In genomic region chr10:132462463-132463332, GRCh38 we compare ENCODE assay signal across 23 cellular contexts.
A peak's percentile ranks its signal among the peaks of the same experiment; 100 is the strongest.
DNase-seq lines count a peak whose midpoint lies in the region; ATAC-seq and TF ChIP-seq lines count a peak whose summit lies in the region.
"Had no signal": no experiment of that assay in that cellular context is flagged by ENCODE, and none has a peak within 500 bp of the region (broad histone marks: within the 10 kb centered on the region; RNA-seq: fewer than 3 reads in every experiment).

No MANE protein-coding gene starts in this region.

- TF ChIP-seq POLR2A in sigmoid colon (IDR thresholded peaks at IDR 0.05) = no peak

- TF ChIP-seq CTCF in coronary artery (IDR thresholded peaks at IDR 0.05) (no peak), sigmoid colon (IDR thresholded peaks at IDR 0.05) (no peak)

- TF ChIP-seq EP300 in sigmoid colon (IDR thresholded peaks at IDR 0.05) = no peak

- H3K27me3 ChIP-seq in BLaER1 (0 out of 2 replicates have a peak, but pooled peaks cover 4% of the 10 kb centered on the region), right cardiac atrium (ENCODE audit: control insufficient read depth, insufficient read depth) (no peaks in the 10 kb centered on the region), sigmoid colon (no peaks in the 10 kb centered on the region)

- peaks cover 30% of the 10 kb centered on the region; the same call in 1 of the 2 replicates for H4K20me1 ChIP-seq in BLaER1

- ATAC-seq in right cardiac atrium = no peak
- ATAC-seq in GM18870 (IDR thresholded peaks at IDR 0.05; ENCODE audit: unreplicated experiment) = no peak
- ATAC-seq: activated naive CD8-positive, alpha-beta T cell treated with anti-CD3 and anti-CD28 coated beads, Interleukin-2, amount 50 U/mL, for 24 hours had no signal

- H3K4me2 ChIP-seq in BLaER1 = peak overlapping the region; percentile 89

- H3K27ac ChIP-seq in BLaER1 (no peak overlapping the region), coronary artery (peak overlapping the region; percentile 96 to 99), right cardiac atrium (ENCODE audit: low read length) (no peak overlapping the region), sigmoid colon (peak overlapping the region; percentile 91 to 99 (median 95))
- H3K27ac ChIP-seq: HL-60 had no signal

- no peak overlapping the region for H3K9ac ChIP-seq in BLaER1

- 96% methylated on average over 35 of the region's 35 CpGs for WGBS in right cardiac atrium
- 93 to 94% methylated on average over 35 of the region's 35 CpGs for WGBS in sigmoid colon, 2 donors

- H3K9me3 ChIP-seq in BLaER1 (no peaks in the 10 kb centered on the region), right cardiac atrium (ENCODE audit: control insufficient read depth, low read length) (no peaks in the 10 kb centered on the region), sigmoid colon (no peaks in the 10 kb centered on the region)

- H3K4me3 ChIP-seq in BLaER1 (no peak overlapping the region), coronary artery (no peak overlapping the region), right cardiac atrium (ENCODE audit: low read length) (no peak overlapping the region), sigmoid colon (no peak overlapping the region)
- H3K4me3 ChIP-seq: lung had no signal

- intact Hi-C loops in right cardiac atrium (cut with DNase I) (loop anchor here in 2 of 4 donors (5.0 to 10.0 kb wide), 2 partner anchors 72 to 75 kb away; partner anchors contain the start of gene INPP5A (in 2 of the 2)), sigmoid colon (cut with DNase I) (no loop called here)

- no peak for DNase-seq in coronary artery (ENCODE audit: low spot score)
- DNase-seq in right cardiac atrium = peak in 2 of 3 donors; percentile 7 to 46
- DNase-seq in sigmoid colon = no peak
- DNase-seq in NCI-H226 = no peak
- DNase-seq in NCI-H2196 treated with DMSO at 0.1 percent for 48 hours (lab: John Stamatoyannopoulos, UW; ENCODE audit: unreplicated experiment) = no peak
- no peak for DNase-seq in activated CD4-positive, alpha-beta T cell treated with anti-CD3 and anti-CD28 coated beads, Interleukin-2, amount 50 U/mL, for 48 hours
- DNase-seq: activated CD4-positive, alpha-beta T cell treated with anti-CD3 and anti-CD28 coated beads, Interleukin-2, amount 10 ng/mL, durations not matched to agents 7 days and 5 days; activated CD8-positive, alpha-beta memory T cell treated with anti-CD3 and anti-CD28 coated beads, Interleukin-2, amount 50 U/mL, for 4 hours; activated effector memory CD4-positive, alpha-beta T cell treated with Interleukin-2 at 50 U/mL for 16 hours; activated naive CD8-positive, alpha-beta T cell treated with anti-CD3 and anti-CD28 coated beads, Interleukin-2, amount 50 U/mL, for 24 hours; CD4-positive, CD25-positive, alpha-beta regulatory T cell; GOT3; immature natural killer cell; NCI-H1105; NCI-H2081; NCI-H510A; NK-92 treated with Interleukin-12 subunit alpha and Interleukin-12 subunit beta, amount 100 ng/mL, for 24 hours; nucleus accumbens; T-helper 2 cell had no signal

- no peaks in the 10 kb centered on the region for H3K36me3 ChIP-seq in BLaER1
- H3K36me3 ChIP-seq in sigmoid colon = no peaks in the 10 kb centered on the region

- H3K4me1 ChIP-seq in BLaER1 = peaks cover 64% of the 10 kb centered on the region
- H3K4me1 ChIP-seq in right cardiac atrium (ENCODE audit: control insufficient read depth, insufficient read depth, low read length) = peaks cover 14% of the 10 kb centered on the region
- peaks cover 0 to 58% (median 55%) of the 10 kb centered on the region in 4 donors for H3K4me1 ChIP-seq in sigmoid colon

Comparison
In these comparisons a context has a peak if more than half of its experiments do, and no peak if none do; other contexts are left out.
1. H3K27ac ChIP-seq: peak in coronary artery (2 of 2) and sigmoid colon (4 of 4); none in BLaER1 (single experiment) and right cardiac atrium (single experiment).
2. DNase-seq: peak in right cardiac atrium (2 of 3); none in coronary artery (single experiment), sigmoid colon (single experiment), NCI-H226 (single experiment), NCI-H2196 treated with DMSO at 0.1 percent for 48 hours (single experiment) and activated CD4-positive, alpha-beta T cell treated with anti-CD3 and anti-CD28 coated beads, Interleukin-2, amount 50 U/mL, for 48 hours (0 of 2).